Comparison of ENCODE assay signal across 8 cellular contexts in the genomic region with DNA sequence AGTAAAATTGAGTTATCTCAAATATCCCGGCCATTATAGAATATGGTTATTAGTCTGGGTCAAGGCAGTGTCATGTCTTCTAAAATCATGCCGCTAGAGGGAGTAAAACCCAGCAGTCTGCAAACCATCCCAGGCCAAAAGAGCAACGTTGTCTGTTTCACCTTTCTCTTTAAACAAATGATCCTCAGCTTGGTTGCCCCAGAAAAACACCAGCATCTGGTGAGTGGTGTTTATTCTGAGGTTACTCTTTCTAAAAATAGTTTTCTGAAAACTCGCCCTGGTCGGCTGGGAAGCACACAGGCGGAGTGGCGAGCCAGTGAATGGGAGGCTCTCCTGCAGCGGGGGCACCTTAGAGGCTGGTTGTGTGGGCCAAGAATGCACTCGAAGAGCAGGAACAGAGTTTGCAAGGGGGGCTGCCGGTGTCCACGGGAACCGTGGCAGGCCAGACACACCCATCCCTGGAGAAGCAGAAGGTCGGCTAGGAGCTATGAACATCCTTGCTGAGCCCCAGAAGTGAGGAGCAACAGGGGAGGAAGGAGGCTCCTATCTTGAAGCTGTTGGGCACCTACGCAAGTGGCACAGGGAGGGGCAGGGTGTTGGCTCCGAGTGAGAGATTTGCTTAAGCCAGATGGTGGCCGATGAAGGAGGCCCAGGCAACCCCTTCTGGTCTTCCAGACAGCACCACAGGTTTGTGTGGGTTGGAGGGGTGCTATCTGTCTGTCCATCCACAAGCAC.
DNase-seq lines count a peak whose midpoint lies in the region; ATAC-seq, FAIRE-seq and TF ChIP-seq lines count a peak whose summit lies in the region.

No MANE protein-coding gene starts in this region.

- H3K27me3 ChIP-seq in OCI-LY1 (ENCODE audit: insufficient read depth, low read length) (no peaks in the 10 kb centered on the region), esophagus muscularis mucosa (no peaks in the 10 kb centered on the region), stomach (no peaks in the 10 kb centered on the region)

- peaks cover 33% of the 10 kb centered on the region for H3K27me3 Mint-ChIP-seq in nephron (ENCODE audit: low read depth)

- peak overlapping the region; percentile 61 to 78 (median 75) for H3K27ac Mint-ChIP-seq in nephron

- H3K27ac ChIP-seq in OCI-LY1 (ENCODE audit: low read depth, low read length, poor library complexity, severe bottlenecking): peak overlapping the region; percentile 85
- H3K27ac ChIP-seq in esophagus muscularis mucosa (replicated peaks in 1 of 4): peak overlapping the region; percentile 43 to 58 (median 54)
- peak overlapping the region; percentile 39 to 88 (median 74) for H3K27ac ChIP-seq in stomach

- peaks cover under 1% of the 10 kb centered on the region for H3K9me3 Mint-ChIP-seq in nephron

- peaks cover 50% of the 10 kb centered on the region for H3K4me1 Mint-ChIP-seq in nephron

- no peaks in the 10 kb centered on the region for H3F3A ChIP-seq in OCI-LY1 (ENCODE audit: insufficient read depth, low read length)

- no peaks in the 10 kb centered on the region for H3K36me3 Mint-ChIP-seq in nephron (ENCODE audit: low read depth)

- DNase-seq in D721Med (ENCODE audit: insufficient read length, low spot score) (no peak), activated T-cell treated with anti-CD3 and anti-CD28 coated beads for 24 hours (ENCODE audit: low read depth) (peak; percentile 69), esophagus muscularis mucosa (ENCODE audit: extremely low spot score) (no peak), stomach (peak; percentile 61)

- no peaks in the 10 kb centered on the region for H3K79me2 ChIP-seq in OCI-LY1 (ENCODE audit: insufficient read depth, low read length)

- intact Hi-C loops in esophagus muscularis mucosa (cut with DNase I) (loop anchor here (2.0 to 10.0 kb wide), 4 partner anchors 117 to 542 kb away; no protein-coding TSS in a partner anchor), stomach (cut with DNase I; ENCODE audit: low total_unique reads) (no loop called here)

- no peak for TF ChIP-seq EP300 in esophagus muscularis mucosa (IDR thresholded peaks at IDR 0.05)
- no peak for TF ChIP-seq EP300 in stomach (IDR thresholded peaks at IDR 0.05)

- peak overlapping the region; percentile 52; the same call in 1 of the 2 replicates for H3K9ac ChIP-seq in OCI-LY1 (ENCODE audit: low read length)

- WGBS in esophagus muscularis mucosa: 22% methylated on average over 16 of the region's 16 CpGs
- WGBS in stomach, 5 donors: 16 to 23% (median 18%) methylated on average over 12 to 16 of the region's 16 CpGs

- H3K9me3 ChIP-seq in OCI-LY1 (ENCODE audit: low read length) (no peaks in the 10 kb centered on the region), esophagus muscularis mucosa (no peaks in the 10 kb centered on the region), stomach (no peaks in the 10 kb centered on the region)

- FAIRE-seq in D721Med (lab: Jason Lieb, UNC): no peak

- no peaks in the 10 kb centered on the region for H4K20me1 ChIP-seq in OCI-LY1 (ENCODE audit: insufficient read depth, low read length)

- no peaks in the 10 kb centered on the region for H3K9me2 ChIP-seq in OCI-LY1 (ENCODE audit: low read depth, low read length)

- no peak overlapping the region for H2AFZ ChIP-seq in OCI-LY1 (ENCODE audit: low read length)

- H3K36me3 ChIP-seq in OCI-LY1 (ENCODE audit: insufficient read depth, low read length) (no peaks in the 10 kb centered on the region), esophagus muscularis mucosa (no peaks in the 10 kb centered on the region), stomach (no peaks in the 10 kb centered on the region)

- peak; percentile 71 for ATAC-seq in GM19463 (IDR thresholded peaks at IDR 0.05; ENCODE audit: unreplicated experiment)
- ATAC-seq in HG03565 (IDR thresholded peaks at IDR 0.05; ENCODE audit: unreplicated experiment): peak; percentile 75

- H3K4me3 Mint-ChIP-seq in nephron: no peak overlapping the region

- peak overlapping the region; percentile 38 for H3K4me3 ChIP-seq in OCI-LY1 (ENCODE audit: low read depth, low read length, poor library complexity, severe bottlenecking)
- peak overlapping the region in 3 of 4 donors; percentile 26 to 44 (median 26) for H3K4me3 ChIP-seq in esophagus muscularis mucosa
- peak overlapping the region in 2 of 4 donors; percentile 12 to 17 for H3K4me3 ChIP-seq in stomach

- peaks cover 32% of the 10 kb centered on the region for H3K4me1 ChIP-seq in OCI-LY1 (ENCODE audit: insufficient read depth, low read length, severe bottlenecking)
- peaks cover 23 to 32% (median 31%) of the 10 kb centered on the region in 4 donors for H3K4me1 ChIP-seq in esophagus muscularis mucosa
- peaks cover 23 to 49% (median 39%) of the 10 kb centered on the region in 4 donors for H3K4me1 ChIP-seq in stomach

- TF ChIP-seq CTCF in D721Med (IDR thresholded peaks at IDR 0.05; ENCODE audit: insufficient read depth, missing control alignments): peak; percentile 74
- TF ChIP-seq CTCF in OCI-LY1 (IDR thresholded peaks at IDR 0.05; ENCODE audit: low read length): peak; percentile 78
- peak; percentile 84 to 87 (median 85) for TF ChIP-seq CTCF in esophagus muscularis mucosa (IDR thresholded peaks at IDR 0.05)
- TF ChIP-seq CTCF in nephron (IDR thresholded peaks at IDR 0.05; ENCODE audit: unreplicated experiment in 3 of 3): peak; percentile 82 to 92 (median 87)
- TF ChIP-seq CTCF in stomach (IDR thresholded peaks at IDR 0.05): peak in 5 of 7 experiments; percentile 77 to 84 (median 78)

- TF ChIP-seq POLR2A in esophagus muscularis mucosa (IDR thresholded peaks at IDR 0.05; ENCODE audit: low read depth): no peak
- no peak for TF ChIP-seq POLR2A in stomach (IDR thresholded peaks at IDR 0.05)

- H3K4me2 ChIP-seq in OCI-LY1 (ENCODE audit: low read length): peak overlapping the region; percentile 62

Comparison
In these comparisons a context has a peak if more than half of its experiments do, and no peak if none do; other contexts are left out.
1. DNase-seq: peak in activated T-cell treated with anti-CD3 and anti-CD28 coated beads for 24 hours (single experiment) and stomach (single experiment); none in D721Med (single experiment) and esophagus muscularis mucosa (single experiment).
2. Peak in every context shown above with its lines, with median percentiles within 50 percentile points of each other: CTCF ChIP-seq and H3K27ac ChIP-seq.